Comparison of ENCODE assay signal across 14 cellular contexts in genomic region chr1:157269656-157270375, GRCh38.
DNase-seq lines count a peak whose midpoint lies in the region; ATAC-seq lines count a peak whose summit lies in the region.
"Had no signal": no experiment of that assay in that cellular context is flagged by ENCODE, and none has a peak within 500 bp of the region (broad histone marks: within the 10 kb centered on the region; RNA-seq: fewer than 3 reads in every experiment).

No MANE protein-coding gene starts in this region.

- H3K9me3 ChIP-seq in SJCRH30 (replicated peaks): no peaks in the 10 kb centered on the region

- no peaks in the 10 kb centered on the region; the same call in 1 of the 2 replicates for H3K4me1 ChIP-seq in SJCRH30
- H3K4me1 ChIP-seq: foreskin keratinocyte had no signal

- ATAC-seq in GM18498 (IDR thresholded peaks at IDR 0.05; ENCODE audit: unreplicated experiment): peak; percentile 92
- peak; percentile 75 for ATAC-seq in GM21367 (IDR thresholded peaks at IDR 0.05; ENCODE audit: unreplicated experiment)
- ATAC-seq in HG03175 (IDR thresholded peaks at IDR 0.05; ENCODE audit: unreplicated experiment): peak; percentile 93
- no peak for ATAC-seq in GM18520 (IDR thresholded peaks at IDR 0.05; ENCODE audit: unreplicated experiment)
- ATAC-seq: foreskin keratinocyte, natural killer cell had no signal

- no peaks in the 10 kb centered on the region for H3K36me3 ChIP-seq in SJCRH30

- H3K4me3 ChIP-seq in SJCRH30: no peak overlapping the region

- DNase-seq in germinal center (ENCODE audit: low spot score): peak; percentile 69
- DNase-seq in SJCRH30: no peak
- DNase-seq in NCI-H146 (lab: John Stamatoyannopoulos, UW): no peak
- DNase-seq in NCI-H1092 (lab: John Stamatoyannopoulos, UW): no peak
- DNase-seq: activated CD8-positive, alpha-beta memory T cell treated with anti-CD3 and anti-CD28 coated beads, Interleukin-2, amount 50 U/mL, for 48 hours; C1 segment of cervical spinal cord; foreskin keratinocyte; natural killer cell; NCI-H82; small intestine had no signal

- no peaks in the 10 kb centered on the region for H3K27me3 ChIP-seq in SJCRH30

- H3K27ac ChIP-seq in SJCRH30: no peak overlapping the region
- H3K27ac ChIP-seq: foreskin keratinocyte had no signal
